14 cellular contexts compared by ENCODE assay signal in the genomic region with DNA sequence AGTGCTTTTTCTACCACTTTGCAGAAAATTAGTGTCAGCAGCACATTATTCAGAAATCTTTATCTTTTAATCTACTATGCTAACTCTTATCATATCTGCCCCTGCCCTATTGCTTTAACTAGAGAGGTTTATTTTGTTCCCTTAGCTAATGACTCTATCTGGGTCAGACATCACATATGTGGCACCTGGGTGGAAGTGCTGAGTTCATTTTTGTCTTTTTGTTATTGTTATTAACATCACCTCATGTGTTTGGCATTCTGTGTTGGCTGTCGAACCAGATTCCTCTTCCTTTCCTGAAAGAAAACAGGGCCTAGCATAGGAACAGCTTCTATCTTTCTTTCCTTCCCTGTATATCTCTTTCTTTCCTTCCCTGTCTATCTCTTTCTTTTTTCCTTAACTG.
DNase-seq lines count a peak whose midpoint lies in the region; TF ChIP-seq lines count a peak whose summit lies in the region.
"Had no signal": no experiment of that assay in that cellular context is flagged by ENCODE, and none has a peak within 500 bp of the region (broad histone marks: within the 10 kb centered on the region; RNA-seq: fewer than 3 reads in every experiment).

No MANE protein-coding gene starts in this region.

- no peak overlapping the region for H3K4me2 ChIP-seq in PC-9

- H3F3A ChIP-seq in PC-9 (ENCODE audit: insufficient read depth, low read depth) = no peaks in the 10 kb centered on the region

- H3K27me3 ChIP-seq in adipocyte (replicated peaks; ENCODE audit: control insufficient read depth, insufficient read depth, low read length) (no peaks in the 10 kb centered on the region), PC-9 (ENCODE audit: insufficient read depth, low read depth) (no peaks in the 10 kb centered on the region)

- H3K36me3 ChIP-seq in adipocyte (ENCODE audit: control insufficient read depth, insufficient read depth, low read length, severe bottlenecking) (no peaks in the 10 kb centered on the region), PC-9 (ENCODE audit: low read depth) (no peaks in the 10 kb centered on the region)

- H3K4me1 ChIP-seq in adipocyte (ENCODE audit: control insufficient read depth, insufficient read depth, low read length) (peaks cover 36% of the 10 kb centered on the region), PC-9 (replicated peaks; ENCODE audit: insufficient read depth) (no peaks in the 10 kb centered on the region)

- peak overlapping the region; percentile 35 for H3K27ac Mint-ChIP-seq in osteocyte (ENCODE audit: unreplicated experiment)
- H3K27ac Mint-ChIP-seq: CD8-positive, alpha-beta memory T cell; nephron had no signal

- no peaks in the 10 kb centered on the region for H3K9me3 ChIP-seq in adipocyte (ENCODE audit: control insufficient read depth, low read length)
- 0 out of 2 replicates have a peak, but pooled peaks cover 3% of the 10 kb centered on the region for H3K9me3 ChIP-seq in PC-9 (ENCODE audit: insufficient read depth, low read depth)

- H3K9me2 ChIP-seq in PC-9 (ENCODE audit: insufficient read depth) = no peaks in the 10 kb centered on the region; the same call in 1 of the 2 replicates

- H3K36me3 Mint-ChIP-seq in osteocyte (ENCODE audit: unreplicated experiment) = peaks cover 7% of the 10 kb centered on the region
- H3K36me3 Mint-ChIP-seq: CD8-positive, alpha-beta memory T cell had no signal

- H3K27ac ChIP-seq in PC-9 = no peak overlapping the region

- H3K9me3 Mint-ChIP-seq in osteocyte (ENCODE audit: unreplicated experiment) = no peaks in the 10 kb centered on the region

- peak; percentile 57 for DNase-seq in EL
- DNase-seq in adipocyte (ENCODE audit: low read depth) = no peak
- peak; percentile 47 for DNase-seq in fibroblast of villous mesenchyme (ENCODE audit: low read depth)
- no peak for DNase-seq in osteocyte (ENCODE audit: extremely low spot score, unreplicated experiment)
- DNase-seq in activated effector memory CD4-positive, alpha-beta T cell treated with anti-CD3 and anti-CD28 coated beads, Interleukin-2, amount 50 U/mL, for 16 hours = no peak
- no peak for DNase-seq in DMS79 treated with DMSO at 0.1 percent for 48 hours (lab: John Stamatoyannopoulos, UW)
- DNase-seq in ecto neural progenitor cell (ENCODE audit: low spot score) = no peak
- DNase-seq in PC-9 = no peak
- DNase-seq: activated CD4-positive, alpha-beta T cell treated with anti-CD3 and anti-CD28 coated beads, Interleukin-2, amount 50 U/mL, for 48 hours; activated T-cell treated with anti-CD3 and anti-CD28 coated beads, Interleukin-2, amount 50 U/mL, for 48 hours; CD8-positive, alpha-beta memory T cell; NCI-H748 treated with DMSO at 0.1 percent for 48 hours had no signal

- CTCF ChIA-PET in PC-9 (lab: Charles Lee) = no interaction called here

- intact Hi-C loops in PC-9 (cut with micrococcal nuclease; ENCODE audit: unreplicated experiment) = no loop called here

- no TSS peak for BruUV-seq in PC-9 (replicated peaks; lab: Mats Ljungman, UMichigan)

- TF ChIP-seq CTCF in fibroblast of villous mesenchyme (IDR thresholded peaks at IDR 0.05; ENCODE audit: insufficient read depth, low read depth, low read length) (no peak), osteocyte (IDR thresholded peaks at IDR 0.05) (no peak), PC-9 (conservative IDR thresholded peaks at IDR 0.05) (no peak)

- H4K20me1 ChIP-seq in PC-9 (ENCODE audit: insufficient read depth) = no peaks in the 10 kb centered on the region

- H2AFZ ChIP-seq in PC-9 = no peak overlapping the region

- H3K9ac ChIP-seq in adipocyte (ENCODE audit: low read length) = peak overlapping the region; percentile 18

- H3K4me3 ChIP-seq in adipocyte (ENCODE audit: low read length) (no peak overlapping the region), fibroblast of villous mesenchyme (ENCODE audit: low read depth, low read length) (no peak overlapping the region), PC-9 (no peak overlapping the region)
- H3K4me3 ChIP-seq: K562 had no signal

- H3K4me1 Mint-ChIP-seq in osteocyte (ENCODE audit: unreplicated experiment) = peaks cover 48% of the 10 kb centered on the region
- H3K4me1 Mint-ChIP-seq: CD8-positive, alpha-beta memory T cell had no signal

- H3K79me2 ChIP-seq in PC-9 (ENCODE audit: low read depth) = no peaks in the 10 kb centered on the region

- no peaks in the 10 kb centered on the region for H3K27me3 Mint-ChIP-seq in osteocyte (ENCODE audit: unreplicated experiment)
- H3K27me3 Mint-ChIP-seq: CD8-positive, alpha-beta memory T cell had no signal

- H3K4me3 Mint-ChIP-seq in osteocyte (ENCODE audit: unreplicated experiment) = no peak overlapping the region
- H3K4me3 Mint-ChIP-seq: CD8-positive, alpha-beta memory T cell; nephron had no signal

- POLR2A ChIA-PET in PC-9 (lab: Charles Lee; ENCODE audit: unreplicated experiment) = interaction anchor here (0.5 kb wide), 1 partner anchor 527 kb away, joined by 5 read pairs; no protein-coding TSS in a partner anchor

Comparison
In these comparisons a context has a peak if more than half of its experiments do, and no peak if none do; other contexts are left out.
1. DNase-seq: peak in EL (single experiment) and fibroblast of villous mesenchyme (single experiment); none in adipocyte (single experiment), osteocyte (single experiment), activated effector memory CD4-positive, alpha-beta T cell treated with anti-CD3 and anti-CD28 coated beads, Interleukin-2, amount 50 U/mL, for 16 hours (single experiment), DMS79 treated with DMSO at 0.1 percent for 48 hours (single experiment), ecto neural progenitor cell (single experiment) and PC-9 (0 of 2).